In genomic region chr14:61552196-61552595, GRCh38 we compare ENCODE assay signal across 9 cellular contexts.
DNase-seq lines count a peak whose midpoint lies in the region; ATAC-seq and TF ChIP-seq lines count a peak whose summit lies in the region.
"Had no signal": no experiment of that assay in that cellular context is flagged by ENCODE, and none has a peak within 500 bp of the region (broad histone marks: within the 10 kb centered on the region; RNA-seq: fewer than 3 reads in every experiment).

No MANE protein-coding gene starts in this region.

- H3K27me3 ChIP-seq in CD8-positive, alpha-beta memory T cell (ENCODE audit: insufficient read depth, low read length, poor library complexity, severe bottlenecking): no peaks in the 10 kb centered on the region
- no peaks in the 10 kb centered on the region for H3K27me3 ChIP-seq in Peyer's patch

- peaks cover 41 to 57% (median 56%) of the 10 kb centered on the region in 3 donors for H3K4me1 Mint-ChIP-seq in CD8-positive, alpha-beta memory T cell
- H3K4me1 Mint-ChIP-seq in effector memory CD8-positive, alpha-beta T cell (ENCODE audit: low read depth in 2 of 2): peaks cover 35 to 48% of the 10 kb centered on the region in 2 donors
- peaks cover 68% of the 10 kb centered on the region for H3K4me1 Mint-ChIP-seq in osteocyte (ENCODE audit: unreplicated experiment)
- H3K4me1 Mint-ChIP-seq in glutamatergic neuron (ENCODE audit: low read depth, unreplicated experiment): peaks cover under 1% of the 10 kb centered on the region

- no peak for TF ChIP-seq POLR2A in Peyer's patch (IDR thresholded peaks at IDR 0.05)

- CTCF ChIA-PET in CD8-positive, alpha-beta memory T cell (lab: Charles Lee): interaction anchor here (1.4 kb wide), 2 partner anchors 179 to 182 kb away, joined by 3 to 4 read pairs; no protein-coding TSS in a partner anchor

- H3K9me3 Mint-ChIP-seq in CD8-positive, alpha-beta memory T cell: no peaks in the 10 kb centered on the region
- H3K9me3 Mint-ChIP-seq in effector memory CD8-positive, alpha-beta T cell: no peaks in the 10 kb centered on the region
- peaks cover 4% of the 10 kb centered on the region for H3K9me3 Mint-ChIP-seq in osteocyte (ENCODE audit: unreplicated experiment)
- no peaks in the 10 kb centered on the region for H3K9me3 Mint-ChIP-seq in glutamatergic neuron (ENCODE audit: unreplicated experiment)

- no peak for TF ChIP-seq CTCF in Peyer's patch (IDR thresholded peaks at IDR 0.05)
- no peak for TF ChIP-seq CTCF in osteocyte (IDR thresholded peaks at IDR 0.05)
- no peak for TF ChIP-seq CTCF in glutamatergic neuron (IDR thresholded peaks at IDR 0.05; ENCODE audit: partially characterized antibody, unreplicated experiment)

- H3K36me3 ChIP-seq in CD8-positive, alpha-beta memory T cell (ENCODE audit: insufficient read depth, low read length): peaks cover 44% of the 10 kb centered on the region
- H3K36me3 ChIP-seq in Peyer's patch: peaks cover 0 to 13% (median 0%) of the 10 kb centered on the region in 3 donors

- H3K4me3 ChIP-seq in CD8-positive, alpha-beta memory T cell (ENCODE audit: low read length): no peak overlapping the region
- no peak overlapping the region for H3K4me3 ChIP-seq in Peyer's patch

- H3K27ac Mint-ChIP-seq in CD8-positive, alpha-beta memory T cell: peak overlapping the region; percentile 9 to 96 (median 68)
- H3K27ac Mint-ChIP-seq in effector memory CD8-positive, alpha-beta T cell: peak overlapping the region; percentile 78 to 84
- peak overlapping the region; percentile 96 for H3K27ac Mint-ChIP-seq in osteocyte (ENCODE audit: unreplicated experiment)
- no peak overlapping the region for H3K27ac Mint-ChIP-seq in glutamatergic neuron (ENCODE audit: unreplicated experiment)

- H3K36me3 Mint-ChIP-seq in CD8-positive, alpha-beta memory T cell: peaks cover 17 to 61% (median 24%) of the 10 kb centered on the region in 3 donors
- peaks cover 68% of the 10 kb centered on the region for H3K36me3 Mint-ChIP-seq in effector memory CD8-positive, alpha-beta T cell (ENCODE audit: insufficient read depth)
- H3K36me3 Mint-ChIP-seq in osteocyte (ENCODE audit: unreplicated experiment): peaks cover 3% of the 10 kb centered on the region
- no peaks in the 10 kb centered on the region for H3K36me3 Mint-ChIP-seq in glutamatergic neuron (ENCODE audit: unreplicated experiment)

- no peaks in the 10 kb centered on the region for H3K9me3 ChIP-seq in CD8-positive, alpha-beta memory T cell (ENCODE audit: low read length)
- H3K9me3 ChIP-seq in Peyer's patch: no peaks in the 10 kb centered on the region

- H3K27ac ChIP-seq in CD8-positive, alpha-beta memory T cell (ENCODE audit: low read depth, low read length): no peak overlapping the region
- H3K27ac ChIP-seq in Peyer's patch: peak overlapping the region in 3 of 4 donors; percentile 71 to 86 (median 73)

- DNase-seq in CD8-positive, alpha-beta memory T cell: no peak
- DNase-seq in Peyer's patch (no peak), osteocyte (ENCODE audit: extremely low spot score, unreplicated experiment) (no peak), ureter (ENCODE audit: low spot score) (no peak), NCI-H146 (lab: John Stamatoyannopoulos, UW) (no peak), epidermal melanocyte (ENCODE audit: insufficient read length, low spot score) (no peak), glutamatergic neuron (no peak)
- DNase-seq in effector memory CD8-positive, alpha-beta T cell: no peak
- DNase-seq: DMS79 treated with DMSO at 0.1 percent for 48 hours had no signal

- no peak overlapping the region for H3K4me3 Mint-ChIP-seq in CD8-positive, alpha-beta memory T cell
- H3K4me3 Mint-ChIP-seq in effector memory CD8-positive, alpha-beta T cell: peak overlapping the region in 1 of 2 donors; percentile 19
- no peak overlapping the region for H3K4me3 Mint-ChIP-seq in osteocyte (ENCODE audit: unreplicated experiment)
- no peak overlapping the region for H3K4me3 Mint-ChIP-seq in glutamatergic neuron (ENCODE audit: unreplicated experiment)

- no peak for ATAC-seq in effector memory CD8-positive, alpha-beta T cell (replicated peaks)

- POLR2A ChIA-PET in CD8-positive, alpha-beta memory T cell (lab: Charles Lee): interaction anchor here (0.8 kb wide), 1 partner anchor 184 kb away, joined by 6 read pairs; no protein-coding TSS in a partner anchor

- H3K27me3 Mint-ChIP-seq in CD8-positive, alpha-beta memory T cell: no peaks in the 10 kb centered on the region
- H3K27me3 Mint-ChIP-seq in effector memory CD8-positive, alpha-beta T cell: no peaks in the 10 kb centered on the region
- H3K27me3 Mint-ChIP-seq in osteocyte (ENCODE audit: unreplicated experiment) (no peaks in the 10 kb centered on the region), glutamatergic neuron (ENCODE audit: unreplicated experiment) (peaks cover 2% of the 10 kb centered on the region)

- peaks cover 18% of the 10 kb centered on the region for H3K4me1 ChIP-seq in CD8-positive, alpha-beta memory T cell (ENCODE audit: insufficient read depth, low read length)
- H3K4me1 ChIP-seq in Peyer's patch: peaks cover 3 to 21% (median 8%) of the 10 kb centered on the region in 4 donors
